8 cellular contexts compared by ENCODE assay signal in genomic region chr11:129861702-129862107, GRCh38. TPM values are rescaled to one million over a fixed set of nuclear protein-coding genes. Genes with fewer than 3 reads are reported as not detected.
A peak's percentile ranks its signal among the peaks of the same experiment; 100 is the strongest.
DNase-seq lines count a peak whose midpoint lies in the region; ATAC-seq and TF ChIP-seq lines count a peak whose summit lies in the region.

No MANE protein-coding gene starts in this region.

- no peaks in the 10 kb centered on the region for H3K79me1 ChIP-seq in neuronal stem cell (ENCODE audit: low read depth, low read length)

- peak overlapping the region; percentile 21 for H2BK5ac ChIP-seq in neuronal stem cell (ENCODE audit: low read length)

- no peak overlapping the region for H3K4me3 ChIP-seq in CD8-positive, alpha-beta memory T cell (ENCODE audit: low read length)
- H3K4me3 ChIP-seq in NT2/D1 (ENCODE audit: insufficient read length, low read depth) (no peak overlapping the region), esophagus squamous epithelium (no peak overlapping the region), neuronal stem cell (ENCODE audit: low read length in 2 of 2) (no peak overlapping the region)

- H2AK5ac ChIP-seq in neuronal stem cell (ENCODE audit: low read depth, low read length): no peak overlapping the region

- H3K14ac ChIP-seq in neuronal stem cell (ENCODE audit: low read length): no peak overlapping the region

- H3K9ac ChIP-seq in NT2/D1 (ENCODE audit: insufficient read length, low read depth): no peak overlapping the region
- H3K9ac ChIP-seq in neuronal stem cell (ENCODE audit: low read depth, low read length, poor library complexity): no peak overlapping the region

- no peak overlapping the region for H2BK120ac ChIP-seq in neuronal stem cell (ENCODE audit: low read depth, low read length)

- DNase-seq in CD8-positive, alpha-beta memory T cell: no peak
- DNase-seq in NT2/D1 (ENCODE audit: low read depth, low spot score) (peak; percentile 68), esophagus squamous epithelium (lab: John Stamatoyannopoulos, UW) (no peak), neuronal stem cell (ENCODE audit: low spot score) (peak; percentile 66), activated gamma-delta T cell (lab: John Stamatoyannopoulos, UW) (no peak), NCI-H1436 treated with DMSO at 0.1 percent for 48 hours (lab: John Stamatoyannopoulos, UW) (no peak)
- no peak for DNase-seq in activated T-cell treated with anti-CD3 and anti-CD28 coated beads, Interleukin-2, amount 50 U/mL, for 72 hours

- no peak overlapping the region for H2BK12ac ChIP-seq in neuronal stem cell (ENCODE audit: low read length)

- no peak for ATAC-seq in GM18907 (IDR thresholded peaks at IDR 0.05; ENCODE audit: unreplicated experiment)
- no peak for ATAC-seq in activated T-cell treated with anti-CD3 and anti-CD28 coated beads, Interleukin-2, amount 50 U/mL, for 72 hours (replicated peaks in 1 of 2)

- 39 to 40% methylated on average over 7 of the region's 7 CpGs for WGBS in esophagus squamous epithelium, 2 donors
- WGBS in neuronal stem cell (ENCODE audit: extremely low coverage in 2 of 2, insufficient read length in 2 of 2, insufficient replicate concordance in 1 of 2), 2 donors: no CpG with 5 or more reads among the region's 7 CpGs

- H3K4ac ChIP-seq in neuronal stem cell (ENCODE audit: low read length): no peak overlapping the region

- H3K9me3 ChIP-seq in CD8-positive, alpha-beta memory T cell (ENCODE audit: low read length): no peaks in the 10 kb centered on the region
- H3K9me3 ChIP-seq in NT2/D1 (ENCODE audit: insufficient read depth, low read length) (no peaks in the 10 kb centered on the region), esophagus squamous epithelium (no peaks in the 10 kb centered on the region), neuronal stem cell (replicated peaks in 1 of 2; ENCODE audit: control insufficient read depth in 2 of 2, insufficient read depth in 1 of 2, low read depth in 1 of 2, low read length in 2 of 2) (peaks cover 0 to 2% of the 10 kb centered on the region in 2 donors)

- H3K4me3 Mint-ChIP-seq in CD8-positive, alpha-beta memory T cell: no peak overlapping the region
- no peak overlapping the region for H3K4me3 Mint-ChIP-seq in activated T-cell treated with anti-CD3 and anti-CD28 coated beads, Interleukin-2, amount 50 U/mL, for 72 hours

- no peak overlapping the region for H3K4me2 ChIP-seq in neuronal stem cell (ENCODE audit: insufficient read depth, low read length, poor library complexity, severe bottlenecking)

- no peak overlapping the region for H4K91ac ChIP-seq in neuronal stem cell (ENCODE audit: low read depth, low read length, poor library complexity)

- H2BK15ac ChIP-seq in neuronal stem cell (ENCODE audit: low read length): no peak overlapping the region

- peaks cover 40% of the 10 kb centered on the region for H3K4me1 ChIP-seq in CD8-positive, alpha-beta memory T cell (ENCODE audit: insufficient read depth, low read length)
- H3K4me1 ChIP-seq in NT2/D1 (ENCODE audit: insufficient read depth, insufficient read length): peaks cover 3% of the 10 kb centered on the region
- H3K4me1 ChIP-seq in esophagus squamous epithelium: peaks cover 0 to 16% (median 11%) of the 10 kb centered on the region in 3 donors
- H3K4me1 ChIP-seq in neuronal stem cell (ENCODE audit: control insufficient read depth in 2 of 2, insufficient read depth in 1 of 2, low read depth in 1 of 2, low read length in 2 of 2): peaks cover 9 to 19% of the 10 kb centered on the region in 2 donors

- intact Hi-C loops in esophagus squamous epithelium (cut with DNase I): no loop called here

- H4K8ac ChIP-seq in neuronal stem cell (ENCODE audit: low read depth, low read length): no peak overlapping the region

- peak overlapping the region in 6 of 8 donors; percentile 19 to 87 (median 56) for H3K27ac Mint-ChIP-seq in CD8-positive, alpha-beta memory T cell
- no peak overlapping the region for H3K27ac Mint-ChIP-seq in activated T-cell treated with anti-CD3 and anti-CD28 coated beads, Interleukin-2, amount 50 U/mL, for 72 hours

- no peaks in the 10 kb centered on the region for H3K27me3 Mint-ChIP-seq in CD8-positive, alpha-beta memory T cell
- no peaks in the 10 kb centered on the region for H3K27me3 Mint-ChIP-seq in activated T-cell treated with anti-CD3 and anti-CD28 coated beads, Interleukin-2, amount 50 U/mL, for 72 hours (ENCODE audit: low read depth)

- H3K9me3 Mint-ChIP-seq in CD8-positive, alpha-beta memory T cell: no peaks in the 10 kb centered on the region
- no peaks in the 10 kb centered on the region for H3K9me3 Mint-ChIP-seq in activated T-cell treated with anti-CD3 and anti-CD28 coated beads, Interleukin-2, amount 50 U/mL, for 72 hours

- H3K36me3 ChIP-seq in CD8-positive, alpha-beta memory T cell (ENCODE audit: insufficient read depth, low read length): peaks cover 35% of the 10 kb centered on the region
- peaks cover 77% of the 10 kb centered on the region for H3K36me3 ChIP-seq in NT2/D1 (ENCODE audit: insufficient read depth, insufficient read length, low read length)
- peaks cover 10 to 83% (median 12%) of the 10 kb centered on the region in 3 donors for H3K36me3 ChIP-seq in esophagus squamous epithelium
- peaks cover 32 to 68% of the 10 kb centered on the region in 2 donors for H3K36me3 ChIP-seq in neuronal stem cell (replicated peaks in 1 of 2; ENCODE audit: control insufficient read depth in 2 of 2, insufficient read depth in 2 of 2, low read length in 2 of 2)

- H3K4me1 Mint-ChIP-seq in CD8-positive, alpha-beta memory T cell: peaks cover 21 to 54% (median 40%) of the 10 kb centered on the region in 3 donors
- peaks cover 30% of the 10 kb centered on the region for H3K4me1 Mint-ChIP-seq in activated T-cell treated with anti-CD3 and anti-CD28 coated beads, Interleukin-2, amount 50 U/mL, for 72 hours (ENCODE audit: low read depth)

- H3K27ac ChIP-seq in CD8-positive, alpha-beta memory T cell (ENCODE audit: low read depth, low read length): no peak overlapping the region
- peak overlapping the region; percentile 59 to 77 (median 62) for H3K27ac ChIP-seq in esophagus squamous epithelium
- H3K27ac ChIP-seq in neuronal stem cell (replicated peaks; ENCODE audit: low read length): peak overlapping the region; percentile 66

- H3K18ac ChIP-seq in neuronal stem cell (ENCODE audit: low read length): no peak overlapping the region

- CTCF ChIA-PET in CD8-positive, alpha-beta memory T cell (lab: Charles Lee): interaction anchor here (1.3 to 2.1 kb wide), 2 partner anchors 76 to 271 kb away, joined by 4 to 5 read pairs; no protein-coding TSS in a partner anchor

- H3K27me3 ChIP-seq in CD8-positive, alpha-beta memory T cell (ENCODE audit: insufficient read depth, low read length, poor library complexity, severe bottlenecking): no peaks in the 10 kb centered on the region
- H3K27me3 ChIP-seq in NT2/D1 (ENCODE audit: insufficient read depth, insufficient read length) (no peaks in the 10 kb centered on the region), esophagus squamous epithelium (no peaks in the 10 kb centered on the region), neuronal stem cell (ENCODE audit: control insufficient read depth in 3 of 3, insufficient read depth in 3 of 3, low read depth in 1 of 3, low read length in 3 of 3) (no peaks in the 10 kb centered on the region)

- POLR2A ChIA-PET in CD8-positive, alpha-beta memory T cell (lab: Charles Lee): interaction anchor here (0.7 kb wide), 1 partner anchor 8 kb away, joined by 3 read pairs; no protein-coding TSS in a partner anchor

- no peak overlapping the region for H2AFZ ChIP-seq in neuronal stem cell (ENCODE audit: low read length)

- TF ChIP-seq POLR2A in esophagus squamous epithelium (IDR thresholded peaks at IDR 0.05): no peak

- H3K36me3 Mint-ChIP-seq in CD8-positive, alpha-beta memory T cell: peaks cover 15 to 70% (median 22%) of the 10 kb centered on the region in 3 donors
- H3K36me3 Mint-ChIP-seq in activated T-cell treated with anti-CD3 and anti-CD28 coated beads, Interleukin-2, amount 50 U/mL, for 72 hours (ENCODE audit: insufficient read depth in 2 of 2): peaks cover 7 to 22% of the 10 kb centered on the region in 2 donors

- H3K23ac ChIP-seq in neuronal stem cell (ENCODE audit: low read depth, low read length, poor library complexity): no peak overlapping the region

- no peak for TF ChIP-seq CTCF in esophagus squamous epithelium (IDR thresholded peaks at IDR 0.05)

RNA-seq across cellular contexts. Expression of gene NFRKB, which starts 33.7 kb away (rescaled TPM):
- total RNA-seq in CD8-positive, alpha-beta memory T cell: 10 to 100 TPM; 37.5 to 37.8 TPM
- 20.3 TPM for polyA plus RNA-seq in CD8-positive, alpha-beta memory T cell
- total RNA-seq in esophagus squamous epithelium: 10 to 100 TPM; 18.2 to 35.9 (median 23.8) TPM
- 22.1 TPM for polyA plus RNA-seq in neuronal stem cell (2013, experiment 1 of 2)
- 21.5 TPM for polyA plus RNA-seq in neuronal stem cell (2013, experiment 2 of 2)
- total RNA-seq in activated T-cell treated with anti-CD3 and anti-CD28 coated beads, Interleukin-2, amount 50 U/mL, for 72 hours: 10 to 100 TPM; 29.6 to 34.8 TPM

RNA-seq across cellular contexts. Expression of gene TMEM45B, which starts 46.1 kb away (rescaled TPM):
- under 1 TPM; 0.44 to 0.58 TPM for total RNA-seq in CD8-positive, alpha-beta memory T cell
- 1.6 TPM for polyA plus RNA-seq in CD8-positive, alpha-beta memory T cell
- 100 to 1,000 TPM in 2 of 4 donors, 10 to 100 TPM in 2; 30.1 to 127 (median 92.9) TPM for total RNA-seq in esophagus squamous epithelium
- polyA plus RNA-seq in neuronal stem cell (2013, experiment 1 of 2): not detected
- 0.04 TPM for polyA plus RNA-seq in neuronal stem cell (2013, experiment 2 of 2)
- 1 to 10 TPM; 2.5 to 3.3 TPM for total RNA-seq in activated T-cell treated with anti-CD3 and anti-CD28 coated beads, Interleukin-2, amount 50 U/mL, for 72 hours

Comparison
In these comparisons a context has a peak if more than half of its experiments do, and no peak if none do; other contexts are left out.
1. DNase-seq: peak in NT2/D1 (single experiment) and neuronal stem cell (single experiment); none in CD8-positive, alpha-beta memory T cell (0 of 5), esophagus squamous epithelium (single experiment), activated gamma-delta T cell (single experiment), NCI-H1436 treated with DMSO at 0.1 percent for 48 hours (single experiment) and activated T-cell treated with anti-CD3 and anti-CD28 coated beads, Interleukin-2, amount 50 U/mL, for 72 hours (0 of 2).
2. RNA of gene TMEM45B, which starts 46.1 kb away (total RNA-seq): 30.1 to 127 TPM in esophagus squamous epithelium; 2.5 to 3.3 TPM in activated T-cell treated with anti-CD3 and anti-CD28 coated beads, Interleukin-2, amount 50 U/mL, for 72 hours and 0.44 to 0.58 TPM in CD8-positive, alpha-beta memory T cell; every median in the first group is over 4 times any median in the second.